In genomic region chr10:114879541-114880158, GRCh38 we compare ENCODE assay signal across 8 cellular contexts. TPM values are rescaled to one million over a fixed set of nuclear protein-coding genes. Genes with fewer than 3 reads are reported as not detected.
DNase-seq lines count a peak whose midpoint lies in the region; ATAC-seq and TF ChIP-seq lines count a peak whose summit lies in the region.

No MANE protein-coding gene starts in this region.

- peak overlapping the region; percentile 59 for H3K4me3 Mint-ChIP-seq in activated T-helper 1 cell treated with anti-CD3 and anti-CD28 coated beads, Interleukin-12 subunit alpha, Interleukin-12 subunit beta, Interleukin-2, Interleukin-4 antibody, amounts not matched to agents 30 ng/mL and 10 ng/mL and 1 ng/mL, durations not matched to agents 14 hours and 24 hours and 36 hours
- H3K4me3 Mint-ChIP-seq in stimulated activated memory B cell treated with anti-CD40 and anti-IgM and Interleukin-4, amounts not matched to agents 10 μg/mL and 1 μg/mL and 100 μg/mL, for 72 hours: peak overlapping the region; percentile 14

- H3K9me3 Mint-ChIP-seq in activated T-helper 1 cell treated with anti-CD3 and anti-CD28 coated beads, Interleukin-12 subunit alpha, Interleukin-12 subunit beta, Interleukin-2, Interleukin-4 antibody, amounts not matched to agents 30 ng/mL and 10 ng/mL and 1 ng/mL, durations not matched to agents 14 hours and 24 hours and 36 hours: no peaks in the 10 kb centered on the region
- H3K9me3 Mint-ChIP-seq in stimulated activated memory B cell treated with anti-CD40 and anti-IgM and Interleukin-4, amounts not matched to agents 10 μg/mL and 1 μg/mL and 100 μg/mL, for 72 hours: no peaks in the 10 kb centered on the region

- POLR2A ChIA-PET in HEK293T (lab: Yijun Ruan, JAX): interaction anchor here (1.1 kb wide), 1 partner anchor 59 kb away, joined by 4 read pairs; no protein-coding TSS in a partner anchor

- no peak for ATAC-seq in stimulated activated memory B cell treated with anti-CD40 and anti-IgM and Interleukin-4, amounts not matched to agents 10 μg/mL and 1 μg/mL and 100 μg/mL, for 72 hours
- no peak for ATAC-seq in sciatic nerve

- intact Hi-C loops in activated T-helper 1 cell treated with anti-CD3 and anti-CD28 coated beads, Interleukin-12 subunit alpha, Interleukin-12 subunit beta, Interleukin-2, Interleukin-4 antibody, amounts not matched to agents 30 ng/mL and 10 ng/mL and 1 ng/mL, durations not matched to agents 14 hours and 24 hours and 36 hours (cut with micrococcal nuclease): loop anchor here (1.0 to 10.0 kb wide), 4 partner anchors 59 to 575 kb away; partner anchors contain the start of genes ATRNL1 and FHIP2A
- intact Hi-C loops in sciatic nerve (cut with DNase I): no loop called here

- peaks cover 23% of the 10 kb centered on the region for H3K27me3 Mint-ChIP-seq in activated T-helper 1 cell treated with anti-CD3 and anti-CD28 coated beads, Interleukin-12 subunit alpha, Interleukin-12 subunit beta, Interleukin-2, Interleukin-4 antibody, amounts not matched to agents 30 ng/mL and 10 ng/mL and 1 ng/mL, durations not matched to agents 14 hours and 24 hours and 36 hours (ENCODE audit: insufficient read depth)
- peaks cover 25% of the 10 kb centered on the region for H3K27me3 Mint-ChIP-seq in stimulated activated memory B cell treated with anti-CD40 and anti-IgM and Interleukin-4, amounts not matched to agents 10 μg/mL and 1 μg/mL and 100 μg/mL, for 72 hours

- no peak overlapping the region for H3K27ac Mint-ChIP-seq in activated T-helper 1 cell treated with anti-CD3 and anti-CD28 coated beads, Interleukin-12 subunit alpha, Interleukin-12 subunit beta, Interleukin-2, Interleukin-4 antibody, amounts not matched to agents 30 ng/mL and 10 ng/mL and 1 ng/mL, durations not matched to agents 14 hours and 24 hours and 36 hours
- H3K27ac Mint-ChIP-seq in stimulated activated memory B cell treated with anti-CD40 and anti-IgM and Interleukin-4, amounts not matched to agents 10 μg/mL and 1 μg/mL and 100 μg/mL, for 72 hours: no peak overlapping the region

- DNase-seq in activated T-cell treated with anti-CD3 and anti-CD28 coated beads for 1 hour (ENCODE audit: low read depth): peak; percentile 13
- no peak for DNase-seq in activated T-cell treated with anti-CD3 and anti-CD28 coated beads for 4 hours
- DNase-seq in HEK293T (ENCODE audit: extremely low spot score): peak; percentile 59
- peak; percentile 44 for DNase-seq in MV-4-11 (lab: John Stamatoyannopoulos, UW)
- peak; percentile 30 for DNase-seq in activated T-helper 1 cell treated with anti-CD3 and anti-CD28 coated beads, Interleukin-12 subunit alpha, Interleukin-12 subunit beta, Interleukin-2, Interleukin-4 antibody, amounts not matched to agents 30 ng/mL and 10 ng/mL and 1 ng/mL, durations not matched to agents 14 hours and 24 hours and 36 hours (ENCODE audit: low spot score)
- DNase-seq in iPS-NIHi7 (ENCODE audit: extremely low spot score): peak; percentile 57
- no peak for DNase-seq in sciatic nerve (ENCODE audit: low spot score)

- peaks cover 32% of the 10 kb centered on the region for H3K4me1 Mint-ChIP-seq in activated T-helper 1 cell treated with anti-CD3 and anti-CD28 coated beads, Interleukin-12 subunit alpha, Interleukin-12 subunit beta, Interleukin-2, Interleukin-4 antibody, amounts not matched to agents 30 ng/mL and 10 ng/mL and 1 ng/mL, durations not matched to agents 14 hours and 24 hours and 36 hours (ENCODE audit: low read depth)
- peaks cover 25% of the 10 kb centered on the region for H3K4me1 Mint-ChIP-seq in stimulated activated memory B cell treated with anti-CD40 and anti-IgM and Interleukin-4, amounts not matched to agents 10 μg/mL and 1 μg/mL and 100 μg/mL, for 72 hours

- H3K36me3 Mint-ChIP-seq in activated T-helper 1 cell treated with anti-CD3 and anti-CD28 coated beads, Interleukin-12 subunit alpha, Interleukin-12 subunit beta, Interleukin-2, Interleukin-4 antibody, amounts not matched to agents 30 ng/mL and 10 ng/mL and 1 ng/mL, durations not matched to agents 14 hours and 24 hours and 36 hours (ENCODE audit: low read depth): no peaks in the 10 kb centered on the region
- H3K36me3 Mint-ChIP-seq in stimulated activated memory B cell treated with anti-CD40 and anti-IgM and Interleukin-4, amounts not matched to agents 10 μg/mL and 1 μg/mL and 100 μg/mL, for 72 hours: no peaks in the 10 kb centered on the region

- CTCF ChIA-PET in HEK293T (lab: Yijun Ruan, JAX): interaction anchor here (0.6 to 3.2 kb wide), 9 partner anchors 9 to 250 kb away, joined by 3 to 16 read pairs (median 3); no protein-coding TSS in a partner anchor

TF ChIP-seq in HEK293T, 16 proteins besides CTCF, POLR2A, EP300 and RAD21:
- TF ChIP-seq HDGF (IDR thresholded peaks at IDR 0.05; ENCODE audit: borderline replicate concordance) (no peak), CTBP1 (IDR thresholded peaks at IDR 0.05; ENCODE audit: borderline replicate concordance) (no peak), FOXA1 (IDR thresholded peaks at IDR 0.05) (no peak), ARNT (IDR thresholded peaks at IDR 0.05) (no peak), TARDBP (IDR thresholded peaks at IDR 0.05) (no peak), LEF1 (IDR thresholded peaks at IDR 0.05; ENCODE audit: borderline replicate concordance) (no peak), L3MBTL2 (conservative IDR thresholded peaks at IDR 0.05) (no peak), NFRKB (IDR thresholded peaks at IDR 0.05) (no peak), SP1 (IDR thresholded peaks at IDR 0.05) (no peak), ELF4 (IDR thresholded peaks at IDR 0.05) (no peak), BHLHE40 (IDR thresholded peaks at IDR 0.05; ENCODE audit: borderline replicate concordance) (no peak), FOXM1 (IDR thresholded peaks at IDR 0.05; ENCODE audit: borderline replicate concordance) (no peak)

RNA-seq across cellular contexts. Expression of gene FHIP2A, which starts 58.1 kb away (rescaled TPM):
- total RNA-seq in activated T-helper 1 cell treated with anti-CD3 and anti-CD28 coated beads, Interleukin-12 subunit alpha, Interleukin-12 subunit beta, Interleukin-2, Interleukin-4 antibody, amounts not matched to agents 30 ng/mL and 10 ng/mL and 1 ng/mL, durations not matched to agents 14 hours and 24 hours and 36 hours: 25.0 and 29.0 TPM in 2 replicates
- 44.8 TPM for total RNA-seq in sciatic nerve

RNA-seq across cellular contexts. Expression of gene TRUB1, which starts 58.3 kb away (rescaled TPM):
- 21.6 TPM in 2 replicates for total RNA-seq in activated T-helper 1 cell treated with anti-CD3 and anti-CD28 coated beads, Interleukin-12 subunit alpha, Interleukin-12 subunit beta, Interleukin-2, Interleukin-4 antibody, amounts not matched to agents 30 ng/mL and 10 ng/mL and 1 ng/mL, durations not matched to agents 14 hours and 24 hours and 36 hours
- 11.2 TPM for total RNA-seq in sciatic nerve

Comparison
In these comparisons a context has a peak if more than half of its experiments do, and no peak if none do; other contexts are left out.
1. DNase-seq: peak in activated T-cell treated with anti-CD3 and anti-CD28 coated beads for 1 hour (single experiment), HEK293T (single experiment), MV-4-11 (single experiment), activated T-helper 1 cell treated with anti-CD3 and anti-CD28 coated beads, Interleukin-12 subunit alpha, Interleukin-12 subunit beta, Interleukin-2, Interleukin-4 antibody, amounts not matched to agents 30 ng/mL and 10 ng/mL and 1 ng/mL, durations not matched to agents 14 hours and 24 hours and 36 hours (single experiment) and iPS-NIHi7 (single experiment); none in activated T-cell treated with anti-CD3 and anti-CD28 coated beads for 4 hours (single experiment) and sciatic nerve (single experiment).